9 cellular contexts compared by ENCODE assay signal in genomic region chr3:2078821-2079220, GRCh38. TPM values are rescaled to one million over a fixed set of nuclear protein-coding genes. Genes with fewer than 3 reads are reported as not detected.
"Had no signal": no experiment of that assay in that cellular context is flagged by ENCODE, and none has a peak within 500 bp of the region (broad histone marks: within the 10 kb centered on the region; RNA-seq: fewer than 3 reads in every experiment).

No MANE protein-coding gene starts in this region.

- H3K4me1 ChIP-seq: HAP-1 had no signal

- H3K27ac ChIP-seq: GM23248, HL-60 had no signal

- H3K9ac ChIP-seq: GM23248 had no signal

- H3K9me3 ChIP-seq: HAP-1 had no signal

- ATAC-seq: HCT116, HepG2 had no signal

- DNase-seq: GM23248, GOT3, H7, HFFc6 had no signal

- H3K36me3 ChIP-seq: HAP-1 had no signal

- H2AFZ ChIP-seq: GM23248 had no signal

- H3K4me3 ChIP-seq: GM23248, HAP-1 had no signal

RNA-seq across cellular contexts. Expression of gene CNTN4, which starts 19.8 kb away (rescaled TPM):
- total RNA-seq: GM23248, HFFc6, HT1080 had no signal
